In the genomic region with DNA sequence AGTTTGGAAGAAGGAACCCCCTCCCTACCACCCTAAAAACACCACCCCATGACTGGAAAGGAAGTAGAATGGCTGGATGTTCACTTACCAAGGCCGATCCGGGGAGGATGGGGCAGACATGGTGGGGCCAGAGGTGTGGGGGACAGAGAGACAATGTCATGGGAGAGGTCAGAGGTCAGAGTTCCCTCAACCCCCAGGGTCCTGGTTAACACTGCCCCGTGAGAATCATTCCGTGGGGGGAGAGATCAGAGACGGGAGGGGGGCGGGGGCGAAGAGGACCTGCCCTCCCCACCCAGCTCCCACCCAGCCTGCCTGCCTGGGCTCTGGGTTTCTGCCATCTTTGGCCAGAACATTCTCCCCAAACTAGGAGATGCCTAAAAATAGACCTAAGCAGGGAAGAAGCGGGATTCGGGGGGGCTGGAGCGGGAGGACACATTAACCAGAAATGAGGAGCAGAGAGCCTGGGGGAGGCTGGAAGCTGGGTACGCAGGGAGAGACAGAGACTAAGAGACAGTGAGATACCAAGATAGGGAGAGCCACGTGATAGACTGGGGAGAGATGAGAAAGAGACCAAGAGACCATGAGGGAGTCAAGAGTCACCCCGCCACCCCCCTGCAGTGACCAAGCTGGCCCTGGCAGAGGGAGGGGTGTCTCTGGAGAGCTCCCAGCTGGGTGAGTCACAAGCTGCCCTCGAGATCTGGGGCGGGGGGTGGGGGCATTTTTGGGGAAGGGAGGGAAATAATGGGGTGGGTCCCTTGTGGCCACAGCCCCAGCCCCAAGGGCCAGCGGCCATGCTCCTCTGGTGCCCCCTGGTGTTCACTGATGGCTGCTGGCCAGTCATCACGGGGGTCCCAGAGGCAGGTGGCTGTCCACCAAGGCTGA, we compare ENCODE assay signal across 8 cellular contexts. TPM values are rescaled to one million over a fixed set of nuclear protein-coding genes. Genes with fewer than 3 reads are reported as not detected.
A peak's percentile ranks its signal among the peaks of the same experiment; 100 is the strongest.
DNase-seq lines count a peak whose midpoint lies in the region; ATAC-seq and TF ChIP-seq lines count a peak whose summit lies in the region.

No MANE protein-coding gene starts in this region.

- H2AFZ ChIP-seq in Karpas-422 (ENCODE audit: low read length): no peak overlapping the region

- TF ChIP-seq CTCF in mucosa of descending colon (IDR thresholded peaks at IDR 0.05): peak; percentile 58

- no peak overlapping the region for H3K27ac ChIP-seq in Karpas-422 (ENCODE audit: low read length)
- H3K27ac ChIP-seq in substantia nigra (ENCODE audit: low read depth, low read length, poor library complexity, severe bottlenecking): peak overlapping the region; percentile 45

- no peaks in the 10 kb centered on the region for H3K79me2 ChIP-seq in Karpas-422 (ENCODE audit: low read length)

- no peaks in the 10 kb centered on the region for H3K9me3 ChIP-seq in Karpas-422 (ENCODE audit: low read length)
- no peaks in the 10 kb centered on the region for H3K9me3 ChIP-seq in mucosa of descending colon

- H3K36me3 ChIP-seq in Karpas-422 (ENCODE audit: insufficient read depth, low read length): no peaks in the 10 kb centered on the region
- H3K36me3 ChIP-seq in mucosa of descending colon (ENCODE audit: low read depth): no peaks in the 10 kb centered on the region

- H3K4me2 ChIP-seq in Karpas-422 (ENCODE audit: low read depth, low read length, poor library complexity, severe bottlenecking): no peak overlapping the region

- H3K27me3 ChIP-seq in Karpas-422 (ENCODE audit: low read length): no peaks in the 10 kb centered on the region

- H3K4me3 ChIP-seq in Karpas-422 (ENCODE audit: low read length) (no peak overlapping the region), mucosa of descending colon (no peak overlapping the region)

- H3K4me1 ChIP-seq in Karpas-422 (ENCODE audit: low read length) (peaks cover 5% of the 10 kb centered on the region; the same call in 1 of the 2 replicates), mucosa of descending colon (ENCODE audit: low read depth) (peaks cover under 1% of the 10 kb centered on the region)

- ATAC-seq in mucosa of descending colon: peak; percentile 58
- no peak for ATAC-seq in GM18858 (IDR thresholded peaks at IDR 0.05; ENCODE audit: unreplicated experiment)

- DNase-seq in EH (ENCODE audit: low read depth): peak; percentile 98
- DNase-seq in Karpas-422: peak; percentile 72
- DNase-seq in activated CD4-positive, alpha-beta T cell treated with anti-CD3 and anti-CD28 coated beads, Interleukin-2, amount 50 U/mL, for 48 hours: peak; percentile 45 to 48
- DNase-seq in epidermal melanocyte (ENCODE audit: insufficient read length, low spot score): peak; percentile 91
- peak; percentile 70 to 74 (median 71) for DNase-seq in mucosa of descending colon
- peak in 45 of 49 donors; percentile 10 to 76 (median 47) for DNase-seq in substantia nigra (lab: John Stamatoyannopoulos, UW)
- DNase-seq in KG1 (lab: John Stamatoyannopoulos, UW): no peak

- no peak overlapping the region for H3K9ac ChIP-seq in Karpas-422 (ENCODE audit: low read length)

- H4K20me1 ChIP-seq in Karpas-422 (ENCODE audit: insufficient read depth, low read depth, low read length): no peaks in the 10 kb centered on the region

- intact Hi-C loops in mucosa of descending colon (cut with DNase I, micrococcal nuclease): loop anchor here (2.0 to 5.0 kb wide), 2 partner anchors 66 to 67 kb away; no protein-coding TSS in a partner anchor

- H3K9me2 ChIP-seq in Karpas-422 (replicated peaks; ENCODE audit: insufficient read depth, low read length): no peaks in the 10 kb centered on the region

RNA-seq across cellular contexts. Expression of gene KANK2, which starts 6.1 kb away (rescaled TPM):
- 0.19 and 1.9 TPM in 2 replicates for total RNA-seq in Karpas-422 (2014; rRNA removed; shearing (Covaris generic); ENCODE audit: low replicate concordance)
- 100 to 1,000 TPM in 1 of 3 donors, 10 to 100 TPM in 2; 28.0 to 562 (median 77.5) TPM for total RNA-seq in mucosa of descending colon

RNA-seq across cellular contexts. Expression of gene ANGPTL8, which starts 36.0 kb away (rescaled TPM):
- total RNA-seq in Karpas-422 (2014; rRNA removed; shearing (Covaris generic); ENCODE audit: low replicate concordance): not detected in 2 replicates
- total RNA-seq in mucosa of descending colon: not detected

RNA-seq across cellular contexts. Expression of gene SPC24, which starts 47.9 kb away (rescaled TPM):
- 25.3 and 28.6 TPM in 2 replicates for total RNA-seq in Karpas-422 (2014; rRNA removed; shearing (Covaris generic); ENCODE audit: low replicate concordance)
- 10 to 100 TPM in 1 of 3 donors, 1 to 10 TPM in 2; 2.8 to 15.8 (median 3.8) TPM for total RNA-seq in mucosa of descending colon

RNA-seq across cellular contexts. Expression of gene DOCK6, which starts 58.9 kb away (rescaled TPM):
- 6.5 and 10.3 TPM in 2 replicates for total RNA-seq in Karpas-422 (2014; rRNA removed; shearing (Covaris generic); ENCODE audit: low replicate concordance)
- 10 to 100 TPM; 62.4 to 94.7 (median 62.8) TPM for total RNA-seq in mucosa of descending colon
